1 cellular context compared by ENCODE assay signal in the genomic region with DNA sequence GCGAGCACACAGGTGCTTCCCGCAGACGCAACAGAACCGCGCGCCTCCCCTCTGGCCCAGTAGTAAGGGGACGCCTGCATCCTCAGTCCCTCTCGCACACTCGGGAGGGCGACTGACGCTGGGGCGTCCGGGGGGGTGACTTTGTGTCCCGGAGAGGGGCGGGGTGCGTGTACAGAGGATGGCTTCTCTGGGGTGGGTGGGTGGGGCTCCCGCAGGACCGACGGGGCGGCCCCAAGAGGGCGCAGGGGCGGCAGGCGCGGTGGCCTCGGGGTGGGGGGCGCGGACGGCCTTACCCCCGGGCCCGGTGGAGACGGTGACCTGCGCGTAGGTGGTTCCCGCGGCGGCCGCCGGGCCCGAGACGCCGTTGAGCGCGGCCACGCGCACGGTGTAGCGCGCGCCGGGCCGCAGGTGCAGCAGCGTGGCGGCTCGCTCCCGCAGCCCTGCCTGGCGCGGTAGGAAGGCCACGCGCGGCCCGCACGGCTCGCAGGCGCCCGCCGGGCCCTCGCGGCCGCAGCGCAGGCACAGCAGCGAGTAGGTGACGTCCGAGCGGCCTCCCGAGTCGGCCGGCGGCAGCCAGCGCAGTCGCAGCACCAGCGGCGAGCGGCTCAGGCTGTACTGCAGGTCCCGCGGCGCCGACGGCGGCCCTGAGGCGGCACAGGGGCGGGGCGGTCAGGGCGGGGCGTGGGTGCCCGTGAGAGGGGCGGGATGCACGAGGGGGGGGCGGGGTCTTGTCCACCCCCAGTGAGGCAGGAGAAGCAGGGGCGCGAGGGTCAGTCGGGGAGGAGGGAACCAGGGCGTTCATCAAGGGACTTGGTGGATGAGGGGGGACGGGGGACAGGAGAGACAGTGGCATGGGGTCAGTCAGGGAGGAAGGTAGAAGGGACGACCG.
A peak's percentile ranks its signal among the peaks of the same experiment; 100 is the strongest.
TF ChIP-seq lines count a peak whose summit lies in the region.

No MANE protein-coding gene starts in this region.

TF ChIP-seq in HepG2, 621 proteins besides CTCF, POLR2A, EP300 and RAD21:
- TF ChIP-seq ZNF777 (CRISPR knock-in tag; IDR thresholded peaks at IDR 0.05) (peak; percentile 97), PATZ1 (CRISPR knock-in tag; IDR thresholded peaks at IDR 0.05) (peak; percentile 50; the same call in 1 of the 2 replicates), ZFY (CRISPR knock-in tag; IDR thresholded peaks at IDR 0.05) (peak; percentile 36; the same call in 1 of the 2 replicates), ZNF235 (CRISPR knock-in tag; IDR thresholded peaks at IDR 0.05; ENCODE audit: borderline replicate concordance) (no peak), GPN1 (CRISPR knock-in tag; IDR thresholded peaks at IDR 0.05; ENCODE audit: borderline replicate concordance) (no peak), ZBTB14 (CRISPR knock-in tag; IDR thresholded peaks at IDR 0.05) (peak; percentile 62; the same call in 1 of the 2 replicates), ZFX (CRISPR knock-in tag; IDR thresholded peaks at IDR 0.05; ENCODE audit: low read depth) (peak; percentile 40; the same call in 1 of the 2 replicates)
- TF ChIP-seq, protein P1, sequence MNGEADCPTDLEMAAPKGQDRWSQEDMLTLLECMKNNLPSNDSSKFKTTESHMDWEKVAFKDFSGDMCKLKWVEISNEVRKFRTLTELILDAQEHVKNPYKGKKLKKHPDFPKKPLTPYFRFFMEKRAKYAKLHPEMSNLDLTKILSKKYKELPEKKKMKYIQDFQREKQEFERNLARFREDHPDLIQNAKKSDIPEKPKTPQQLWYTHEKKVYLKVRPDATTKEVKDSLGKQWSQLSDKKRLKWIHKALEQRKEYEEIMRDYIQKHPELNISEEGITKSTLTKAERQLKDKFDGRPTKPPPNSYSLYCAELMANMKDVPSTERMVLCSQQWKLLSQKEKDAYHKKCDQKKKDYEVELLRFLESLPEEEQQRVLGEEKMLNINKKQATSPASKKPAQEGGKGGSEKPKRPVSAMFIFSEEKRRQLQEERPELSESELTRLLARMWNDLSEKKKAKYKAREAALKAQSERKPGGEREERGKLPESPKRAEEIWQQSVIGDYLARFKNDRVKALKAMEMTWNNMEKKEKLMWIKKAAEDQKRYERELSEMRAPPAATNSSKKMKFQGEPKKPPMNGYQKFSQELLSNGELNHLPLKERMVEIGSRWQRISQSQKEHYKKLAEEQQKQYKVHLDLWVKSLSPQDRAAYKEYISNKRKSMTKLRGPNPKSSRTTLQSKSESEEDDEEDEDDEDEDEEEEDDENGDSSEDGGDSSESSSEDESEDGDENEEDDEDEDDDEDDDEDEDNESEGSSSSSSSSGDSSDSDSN (CRISPR knock-in tag; IDR thresholded peaks at IDR 0.05), result peak; percentile 17; the same call in 1 of the 2 replicates
- TF ChIP-seq, protein P2, sequence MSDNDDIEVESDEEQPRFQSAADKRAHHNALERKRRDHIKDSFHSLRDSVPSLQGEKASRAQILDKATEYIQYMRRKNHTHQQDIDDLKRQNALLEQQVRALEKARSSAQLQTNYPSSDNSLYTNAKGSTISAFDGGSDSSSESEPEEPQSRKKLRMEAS (IDR thresholded peaks at IDR 0.05), result peak; percentile 24; the same call in 1 of the 2 replicates
- TF ChIP-seq, protein P3, sequence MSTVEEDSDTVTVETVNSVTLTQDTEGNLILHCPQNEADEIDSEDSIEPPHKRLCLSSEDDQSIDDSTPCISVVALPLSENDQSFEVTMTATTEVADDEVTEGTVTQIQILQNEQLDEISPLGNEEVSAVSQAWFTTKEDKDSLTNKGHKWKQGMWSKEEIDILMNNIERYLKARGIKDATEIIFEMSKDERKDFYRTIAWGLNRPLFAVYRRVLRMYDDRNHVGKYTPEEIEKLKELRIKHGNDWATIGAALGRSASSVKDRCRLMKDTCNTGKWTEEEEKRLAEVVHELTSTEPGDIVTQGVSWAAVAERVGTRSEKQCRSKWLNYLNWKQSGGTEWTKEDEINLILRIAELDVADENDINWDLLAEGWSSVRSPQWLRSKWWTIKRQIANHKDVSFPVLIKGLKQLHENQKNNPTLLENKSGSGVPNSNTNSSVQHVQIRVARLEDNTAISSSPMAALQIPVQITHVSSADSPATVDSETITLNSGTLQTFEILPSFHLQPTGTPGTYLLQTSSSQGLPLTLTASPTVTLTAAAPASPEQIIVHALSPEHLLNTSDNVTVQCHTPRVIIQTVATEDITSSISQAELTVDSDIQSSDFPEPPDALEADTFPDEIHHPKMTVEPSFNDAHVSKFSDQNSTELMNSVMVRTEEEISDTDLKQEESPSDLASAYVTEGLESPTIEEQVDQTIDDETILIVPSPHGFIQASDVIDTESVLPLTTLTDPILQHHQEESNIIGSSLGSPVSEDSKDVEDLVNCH (CRISPR knock-in tag; IDR thresholded peaks at IDR 0.05), result no peak
